In the genomic region with DNA sequence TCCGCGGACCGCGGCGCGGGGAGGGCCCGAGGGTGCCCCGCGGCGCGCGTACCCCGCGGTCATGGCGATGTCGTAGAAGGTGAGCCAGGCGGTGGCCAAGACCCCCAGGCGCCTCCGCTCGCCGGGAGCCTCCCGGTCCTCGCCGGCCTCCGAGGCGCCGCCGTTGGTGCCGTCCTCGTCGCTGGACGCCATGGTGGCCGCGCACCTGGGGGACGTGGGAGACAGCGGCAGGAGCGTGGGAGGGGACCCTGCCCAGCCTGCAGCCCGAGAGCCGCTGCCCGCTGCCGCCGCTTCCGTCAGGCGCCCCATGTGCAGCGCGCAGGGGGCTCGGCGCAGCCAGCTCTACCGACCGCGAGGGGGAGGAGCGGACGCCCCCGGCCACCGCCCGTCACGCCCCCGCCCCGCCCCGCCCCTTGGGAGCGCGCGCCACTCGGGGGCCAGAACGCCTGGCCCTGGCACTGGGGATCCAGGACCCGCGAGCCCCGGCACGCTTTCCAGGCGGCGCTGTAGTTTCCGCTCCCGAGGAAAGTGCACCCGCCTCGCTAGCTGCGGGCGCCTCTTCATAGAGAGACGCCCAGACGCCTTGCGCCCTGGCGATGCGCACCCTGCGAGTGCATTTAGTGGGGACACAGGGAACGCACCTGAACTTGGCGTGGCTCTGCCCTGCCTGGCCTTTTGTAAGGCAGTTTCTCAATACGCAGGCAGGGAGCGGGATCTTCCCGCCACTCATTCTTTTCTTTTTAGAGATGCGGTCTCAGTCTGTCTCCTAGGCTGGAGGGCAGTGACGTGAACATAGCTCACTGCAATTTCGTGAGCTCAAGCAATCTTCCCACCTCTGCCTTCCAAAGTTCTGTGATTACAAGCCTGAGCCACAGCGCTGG, we compare ENCODE assay signal across 9 cellular contexts. TPM values are rescaled to one million over a fixed set of nuclear protein-coding genes. Genes with fewer than 3 reads are reported as not detected.
A peak's percentile ranks its signal among the peaks of the same experiment; 100 is the strongest.
DNase-seq lines count a peak whose midpoint lies in the region; ATAC-seq and TF ChIP-seq lines count a peak whose summit lies in the region.
"Had no signal": no experiment of that assay in that cellular context is flagged by ENCODE, and none has a peak within 500 bp of the region (broad histone marks: within the 10 kb centered on the region; RNA-seq: fewer than 3 reads in every experiment).

A gene with protein sequence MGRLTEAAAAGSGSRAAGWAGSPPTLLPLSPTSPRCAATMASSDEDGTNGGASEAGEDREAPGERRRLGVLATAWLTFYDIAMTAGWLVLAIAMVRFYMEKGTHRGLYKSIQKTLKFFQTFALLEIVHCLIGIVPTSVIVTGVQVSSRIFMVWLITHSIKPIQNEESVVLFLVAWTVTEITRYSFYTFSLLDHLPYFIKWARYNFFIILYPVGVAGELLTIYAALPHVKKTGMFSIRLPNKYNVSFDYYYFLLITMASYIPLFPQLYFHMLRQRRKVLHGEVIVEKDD (minus strand): TSS at position 344 of the 881 bp plus-strand sequence. CDS start 35 bp downstream, at position 309.

- peak within 1 kb of the TSS; percentile 86 for H3K9ac ChIP-seq in endodermal cell (ENCODE audit: extremely low read depth, low read length, poor library complexity, severe bottlenecking)

- H3K4me3 ChIP-seq in endodermal cell (ENCODE audit: low read length) = peak within 1 kb of the TSS; percentile 98

- peak; percentile 69 for ATAC-seq in GM18868 (IDR thresholded peaks at IDR 0.05; ENCODE audit: unreplicated experiment)
- ATAC-seq in HG03066 (IDR thresholded peaks at IDR 0.05; ENCODE audit: low read depth, unreplicated experiment) = peak; percentile 48

- H3K4me3 Mint-ChIP-seq in endodermal cell = peak within 1 kb of the TSS; percentile 73

- H3K36me3 Mint-ChIP-seq in endodermal cell (ENCODE audit: low read depth) = peaks cover 12% of the 10 kb centered on the region

- H3K27me3 ChIP-seq in endodermal cell (ENCODE audit: control insufficient read depth, insufficient read depth, low read length, poor library complexity, severe bottlenecking) = no peaks in the 10 kb centered on the region

- no peaks in the 10 kb centered on the region for H3K4me1 ChIP-seq in endodermal cell (ENCODE audit: control insufficient read depth, insufficient read depth, low read length)

- H3K27ac Mint-ChIP-seq in endodermal cell = peak within 1 kb of the TSS; percentile 82

- peak; percentile 58 for TF ChIP-seq CTCF in endodermal cell (conservative IDR thresholded peaks at IDR 0.05)

- peaks cover 21% of the 10 kb centered on the region for H3K36me3 ChIP-seq in endodermal cell (ENCODE audit: control insufficient read depth, insufficient read depth, low read length)

- peaks cover 3% of the 10 kb centered on the region for H3K4me1 Mint-ChIP-seq in endodermal cell

- 1 to 5% methylated on average over 23 to 92 of the region's 92 CpGs for WGBS in endodermal cell (ENCODE audit: insufficient coverage in 1 of 2, insufficient read length in 1 of 2), 2 experiments

- no peak within 1 kb of the TSS for H3K27ac ChIP-seq in endodermal cell (ENCODE audit: low read depth, low read length)

- no peaks in the 10 kb centered on the region for H3K9me3 ChIP-seq in endodermal cell (ENCODE audit: control insufficient read depth, low read length)

- peaks cover 13% of the 10 kb centered on the region for H3K27me3 Mint-ChIP-seq in endodermal cell (ENCODE audit: insufficient read depth)

- DNase-seq in AG08396 (ENCODE audit: low spot score) = peak; percentile 89
- DNase-seq in NCI-H69 (lab: John Stamatoyannopoulos, UW) = peak; percentile 72
- peak; percentile 11 to 45 (median 32) for DNase-seq in activated CD8-positive, alpha-beta memory T cell treated with anti-CD3 and anti-CD28 coated beads for 48 hours (ENCODE audit: low read depth in 2 of 3, low spot score in 2 of 3)
- DNase-seq in endodermal cell = peak; percentile 93
- no peak for DNase-seq in mesenteric fat pad (ENCODE audit: low spot score)
- peak; percentile 50 to 51 for DNase-seq in stimulated activated CD8-positive, alpha-beta memory T cell treated with anti-CD3 and anti-CD28 coated beads, Interleukin-2, amount 100 ng/mL, for 48 hours (ENCODE audit: low read depth in 2 of 2)

- H3K9me3 Mint-ChIP-seq in endodermal cell = no peaks in the 10 kb centered on the region

RNA-seq across cellular contexts. Expression of the gene that starts here (rescaled TPM):
- total RNA-seq in endodermal cell = 10 to 100 TPM; 25.6 to 34.1 TPM
- polyA plus RNA-seq in endodermal cell (2013, experiment 1 of 2) = 19.4 TPM
- 22.1 TPM for polyA plus RNA-seq in endodermal cell (2013, experiment 2 of 2)
- 18.0 TPM for total RNA-seq in mesenteric fat pad
- total RNA-seq: T-helper 1 cell treated with Interleukin-12 subunit alpha and Interleukin-12 subunit beta and Interleukin-4 antibody, amounts not matched to agents 30 ng/mL and 1 ng/mL, for 36 hours had no signal
